ENCODE assay signal across 9 cellular contexts in genomic region chr12:39145175-39145999, GRCh38.
DNase-seq lines count a peak whose midpoint lies in the region; ATAC-seq, FAIRE-seq and TF ChIP-seq lines count a peak whose summit lies in the region.
"Had no signal": no experiment of that assay in that cellular context is flagged by ENCODE, and none has a peak within 500 bp of the region (broad histone marks: within the 10 kb centered on the region; RNA-seq: fewer than 3 reads in every experiment).

No MANE protein-coding gene starts in this region.

- H3K27me3 Mint-ChIP-seq in activated T-cell treated with anti-CD3 and anti-CD28 coated beads, Interleukin-2, amount 50 U/mL, for 72 hours (ENCODE audit: low read depth): peaks cover 27% of the 10 kb centered on the region

- no peak overlapping the region for H3K27ac Mint-ChIP-seq in activated T-cell treated with anti-CD3 and anti-CD28 coated beads, Interleukin-2, amount 50 U/mL, for 72 hours
- H3K27ac Mint-ChIP-seq: stimulated activated naive B cell treated with anti-CD40 and anti-IgM and Interleukin-4, amounts not matched to agents 10 μg/mL and 1 μg/mL and 100 μg/mL, for 72 hours had no signal

- no peak for FAIRE-seq in urothelium cell line (lab: Jason Lieb, UNC)

- intact Hi-C loops in left cardiac atrium (cut with DNase I): loop anchor here (2.0 to 10.0 kb wide), 2 partner anchors 127 to 129 kb away; no protein-coding TSS in a partner anchor

- peak overlapping the region; percentile 32 to 39 for H3K4me3 Mint-ChIP-seq in activated T-cell treated with anti-CD3 and anti-CD28 coated beads, Interleukin-2, amount 50 U/mL, for 72 hours
- H3K4me3 Mint-ChIP-seq: stimulated activated naive B cell treated with anti-CD40 and anti-IgM and Interleukin-4, amounts not matched to agents 10 μg/mL and 1 μg/mL and 100 μg/mL, for 72 hours had no signal

- peak overlapping the region; percentile 56 for H3K4me3 ChIP-seq in retinal pigment epithelial cell (ENCODE audit: low read length)

- H3K9me3 Mint-ChIP-seq in activated T-cell treated with anti-CD3 and anti-CD28 coated beads, Interleukin-2, amount 50 U/mL, for 72 hours: peaks cover 8 to 14% of the 10 kb centered on the region in 2 donors

- peaks cover 5 to 6% of the 10 kb centered on the region in 2 donors for H3K36me3 Mint-ChIP-seq in activated T-cell treated with anti-CD3 and anti-CD28 coated beads, Interleukin-2, amount 50 U/mL, for 72 hours (ENCODE audit: insufficient read depth in 2 of 2)

- peak; percentile 75 for TF ChIP-seq CTCF in retinal pigment epithelial cell (conservative IDR thresholded peaks at IDR 0.05; ENCODE audit: low read depth, low read length)

- H3K4me1 Mint-ChIP-seq in activated T-cell treated with anti-CD3 and anti-CD28 coated beads, Interleukin-2, amount 50 U/mL, for 72 hours (ENCODE audit: low read depth): peaks cover 4% of the 10 kb centered on the region
- H3K4me1 Mint-ChIP-seq: stimulated activated naive B cell treated with anti-CD40 and anti-IgM and Interleukin-4, amounts not matched to agents 10 μg/mL and 1 μg/mL and 100 μg/mL, for 72 hours had no signal

- peak; percentile 18 to 72 for DNase-seq in activated T-cell treated with anti-CD3 and anti-CD28 coated beads, Interleukin-2, amount 50 U/mL, for 72 hours
- peak; percentile 71 for DNase-seq in left cardiac atrium
- DNase-seq in retinal pigment epithelial cell (ENCODE audit: low read depth): peak; percentile 14
- no peak for DNase-seq in urothelium cell line (ENCODE audit: low spot score)
- no peak for DNase-seq in DMS114 treated with DMSO at 0.1 percent for 48 hours (lab: John Stamatoyannopoulos, UW; ENCODE audit: unreplicated experiment)
- no peak for DNase-seq in T-helper 9 cell
- DNase-seq: stimulated activated naive B cell treated with anti-CD40 and anti-IgM and Interleukin-4, amounts not matched to agents 10 μg/mL and 1 μg/mL and 100 μg/mL, for 72 hours had no signal

- ATAC-seq in GM18868 (IDR thresholded peaks at IDR 0.05; ENCODE audit: unreplicated experiment) (peak; percentile 95), HG03135 (IDR thresholded peaks at IDR 0.05; ENCODE audit: unreplicated experiment) (peak; percentile 76), left cardiac atrium (peak; percentile 96)
- peak in 1 of 2 donors; percentile 74 for ATAC-seq in activated T-cell treated with anti-CD3 and anti-CD28 coated beads, Interleukin-2, amount 50 U/mL, for 72 hours (replicated peaks in 1 of 2)

Comparison
In these comparisons a context has a peak if more than half of its experiments do, and no peak if none do; other contexts are left out.
1. DNase-seq: peak in activated T-cell treated with anti-CD3 and anti-CD28 coated beads, Interleukin-2, amount 50 U/mL, for 72 hours (2 of 2), left cardiac atrium (single experiment) and retinal pigment epithelial cell (single experiment); none in urothelium cell line (single experiment), DMS114 treated with DMSO at 0.1 percent for 48 hours (single experiment) and T-helper 9 cell (single experiment).